Comparison of ENCODE assay signal across 16 cellular contexts in the genomic region with DNA sequence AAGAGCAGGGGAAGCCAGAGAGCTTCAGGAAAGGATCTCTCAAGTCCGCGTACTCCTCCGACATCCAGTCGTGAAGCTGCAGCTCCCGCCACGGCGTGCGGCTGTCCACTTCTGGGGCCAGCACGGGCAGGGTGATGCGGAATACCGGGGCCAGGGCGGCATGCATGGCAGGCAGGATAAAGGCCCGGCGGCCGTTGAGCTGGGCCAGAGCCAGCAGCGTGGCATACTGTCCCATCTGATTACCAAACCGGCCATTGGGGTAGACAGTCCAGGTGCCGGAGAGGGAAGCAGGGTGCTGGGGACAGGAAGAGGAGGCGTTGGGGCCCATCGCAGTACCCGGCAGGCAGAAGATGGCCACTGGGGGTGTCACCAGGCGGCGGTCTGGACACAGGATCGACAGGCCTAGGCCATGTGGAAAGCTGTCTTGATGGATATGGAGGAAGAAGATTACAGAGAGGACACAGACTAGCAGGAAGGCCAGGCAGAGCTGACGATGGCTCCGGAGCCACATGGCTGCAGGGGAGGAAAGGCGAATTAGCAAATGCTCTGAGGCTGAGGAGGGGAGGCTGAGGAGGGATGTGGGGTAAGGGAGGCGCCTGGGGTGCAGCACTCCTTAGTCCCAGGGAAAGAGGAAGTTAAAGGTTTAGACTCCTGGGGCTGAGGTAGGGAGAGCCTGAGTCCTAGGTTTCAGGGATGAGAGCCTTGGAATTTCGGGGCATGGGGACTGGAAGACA. TPM values are rescaled to one million over a fixed set of nuclear protein-coding genes. Genes with fewer than 3 reads are reported as not detected.
DNase-seq lines count a peak whose midpoint lies in the region; ATAC-seq, FAIRE-seq and TF ChIP-seq lines count a peak whose summit lies in the region.
"Had no signal": no experiment of that assay in that cellular context is flagged by ENCODE, and none has a peak within 500 bp of the region (broad histone marks: within the 10 kb centered on the region; RNA-seq: fewer than 3 reads in every experiment).

No MANE protein-coding gene starts in this region.

- no peak overlapping the region for H3K27ac ChIP-seq in H1 (ENCODE audit: low read depth, low read length)
- H3K27ac ChIP-seq in MM.1S (ENCODE audit: low read length) = no peak overlapping the region
- H3K27ac ChIP-seq: SK-N-MC had no signal

- no peak overlapping the region for H4K5ac ChIP-seq in H1 (ENCODE audit: insufficient read length, low read depth, low read length)

- H3K4me1 Mint-ChIP-seq in activated CD4-positive, alpha-beta T cell treated with anti-CD3 and anti-CD28 coated beads, Interleukin-2, amount 10 ng/mL, durations not matched to agents 7 days and 5 days = peaks cover 30% of the 10 kb centered on the region
- peaks cover 14% of the 10 kb centered on the region for H3K4me1 Mint-ChIP-seq in progenitor cell of endocrine pancreas (ENCODE audit: low read depth)

- no peak overlapping the region; the same call in 1 of the 2 replicates for H4K8ac ChIP-seq in H1 (ENCODE audit: extremely low read depth, insufficient read depth, low read length)

- H3K79me1 ChIP-seq in H1 (ENCODE audit: low read depth, low read length) = peaks cover 14% of the 10 kb centered on the region

- no peaks in the 10 kb centered on the region for H3K9me3 Mint-ChIP-seq in activated CD4-positive, alpha-beta T cell treated with anti-CD3 and anti-CD28 coated beads, Interleukin-2, amount 10 ng/mL, durations not matched to agents 7 days and 5 days
- peaks cover 4% of the 10 kb centered on the region for H3K9me3 Mint-ChIP-seq in progenitor cell of endocrine pancreas (ENCODE audit: low read depth)

- H3K9me3 ChIP-seq in H1 (ENCODE audit: insufficient read depth in 2 of 2, low read depth in 1 of 2, low read length in 1 of 2) (no peaks in the 10 kb centered on the region), MM.1S (replicated peaks; ENCODE audit: insufficient read depth, low read length) (no peaks in the 10 kb centered on the region)

- H3K4me1 ChIP-seq in H1 (replicated peaks in 1 of 4; ENCODE audit: control insufficient read depth in 3 of 4, insufficient read depth in 4 of 4, low read length in 3 of 4) = peaks cover 8 to 23% (median 18%) of the 10 kb centered on the region in 4 experiments
- H3K4me1 ChIP-seq in MM.1S (ENCODE audit: low read length) = 0 out of 2 replicates have a peak, but pooled peaks cover 4% of the 10 kb centered on the region

- no peak for TF ChIP-seq EP300 in H1 (IDR thresholded peaks at IDR 0.05; ENCODE audit: borderline replicate concordance in 1 of 2, low read depth in 2 of 2, low read length in 2 of 2)

- no peak overlapping the region for H2AK5ac ChIP-seq in H1 (ENCODE audit: low read depth, low read length)

- no peaks in the 10 kb centered on the region for H3F3A ChIP-seq in MM.1S (ENCODE audit: insufficient read depth, low read length)

- H2BK5ac ChIP-seq in H1 (ENCODE audit: low read depth, low read length) = peak overlapping the region; percentile 44; the same call in 1 of the 2 replicates

- POLR2A ChIA-PET in activated CD4-positive, alpha-beta T cell treated with anti-CD3 and anti-CD28 coated beads, Interleukin-2, amount 10 ng/mL, durations not matched to agents 7 days and 5 days (lab: Charles Lee) = no interaction called here
- POLR2A ChIA-PET in H1 (lab: Charles Lee; ENCODE audit: partially characterized antibody) = interaction anchor here (0.7 to 5.6 kb wide), 9 partner anchors 8 to 37 kb away, joined by 3 to 30 read pairs (median 4); no protein-coding TSS in a partner anchor

- H3K4me3 ChIP-seq in NB4 (ENCODE audit: low read depth, low read length) = peak overlapping the region; percentile 78
- H3K4me3 ChIP-seq in H1 (ENCODE audit: extremely low read depth in 1 of 4, insufficient read depth in 2 of 4, low read depth in 3 of 4, low read length in 4 of 4) = peak overlapping the region; percentile 19 to 97 (median 59); a peak in 5 of 8 replicates
- H3K4me3 ChIP-seq in MM.1S (ENCODE audit: low read length) = no peak overlapping the region
- H3K4me3 ChIP-seq: SK-N-MC had no signal

- FAIRE-seq in H1 (lab: Jason Lieb, UNC) = no peak
- FAIRE-seq: urothelium cell line had no signal

- TF ChIP-seq CTCF in NB4 (IDR thresholded peaks at IDR 0.05; ENCODE audit: low read depth, low read length) (no peak), H1 (IDR thresholded peaks at IDR 0.05; ENCODE audit: control extremely low read depth in 1 of 3, insufficient read depth in 1 of 3, low read depth in 1 of 3, low read length in 3 of 3) (no peak), progenitor cell of endocrine pancreas (IDR thresholded peaks at IDR 0.05; ENCODE audit: unreplicated experiment) (no peak), MM.1S (IDR thresholded peaks at IDR 0.05; ENCODE audit: low read length) (no peak)

- peak overlapping the region; percentile 91 to 98 for H3K4me2 ChIP-seq in H1 (ENCODE audit: insufficient read depth in 1 of 2, low read depth in 2 of 2, low read length in 2 of 2)
- H3K4me2 ChIP-seq in MM.1S (ENCODE audit: low read depth, low read length) = no peak overlapping the region

- H3K23ac ChIP-seq in H1 (ENCODE audit: insufficient read length) = no peak overlapping the region

- TF ChIP-seq POLR2A in NB4 (IDR thresholded peaks at IDR 0.05; ENCODE audit: extremely low read depth, insufficient read length) (peak; percentile 23), H1 (IDR thresholded peaks at IDR 0.05; ENCODE audit: control extremely low read depth in 1 of 2, low read depth in 2 of 2, low read length in 2 of 2) (no peak)

- no peak for TF ChIP-seq RAD21 in H1 (IDR thresholded peaks at IDR 0.05 in 1 of 2, conservative IDR thresholded peaks at IDR 0.05 in 1 of 2; ENCODE audit: low read depth in 2 of 2, low read length in 2 of 2)

- H3K9me2 ChIP-seq in MM.1S (replicated peaks; ENCODE audit: insufficient read depth, low read length) = no peaks in the 10 kb centered on the region

- no peak overlapping the region for H2BK120ac ChIP-seq in H1 (replicated peaks; ENCODE audit: low read depth, low read length)

- H3K9ac ChIP-seq in H1 (replicated peaks in 1 of 4; ENCODE audit: extremely low read depth in 1 of 4, low read depth in 3 of 4, low read length in 3 of 4) = no peak overlapping the region
- H3K9ac ChIP-seq in MM.1S (ENCODE audit: low read length) = no peak overlapping the region

- 0 out of 2 replicates have a peak overlapping the region, but pooled peaks have one; percentile 12 for H2BK12ac ChIP-seq in H1 (ENCODE audit: low read depth, low read length)

- H3K56ac ChIP-seq in H1 (replicated peaks; ENCODE audit: insufficient read length, low read depth, low read length) = no peak overlapping the region

- H3K27me3 ChIP-seq in H1 (replicated peaks in 1 of 4; ENCODE audit: control insufficient read depth in 3 of 4, extremely low read depth in 1 of 4, insufficient read depth in 3 of 4, low read length in 3 of 4) (no peaks in the 10 kb centered on the region), MM.1S (replicated peaks; ENCODE audit: insufficient read depth, low read length) (peaks cover 82% of the 10 kb centered on the region)

- peaks cover 15% of the 10 kb centered on the region for H3K23me2 ChIP-seq in H1 (ENCODE audit: low read depth, low read length)

- no peaks in the 10 kb centered on the region for H3K36me3 Mint-ChIP-seq in activated CD4-positive, alpha-beta T cell treated with anti-CD3 and anti-CD28 coated beads, Interleukin-2, amount 10 ng/mL, durations not matched to agents 7 days and 5 days (ENCODE audit: low read depth)
- peaks cover 4% of the 10 kb centered on the region for H3K36me3 Mint-ChIP-seq in progenitor cell of endocrine pancreas (ENCODE audit: insufficient read depth)

- peaks cover 32% of the 10 kb centered on the region for H3K27me3 Mint-ChIP-seq in activated CD4-positive, alpha-beta T cell treated with anti-CD3 and anti-CD28 coated beads, Interleukin-2, amount 10 ng/mL, durations not matched to agents 7 days and 5 days
- H3K27me3 Mint-ChIP-seq in progenitor cell of endocrine pancreas = peaks cover 12% of the 10 kb centered on the region

- DNase-seq in activated CD4-positive, alpha-beta T cell treated with anti-CD3 and anti-CD28 coated beads, Interleukin-2, amount 10 ng/mL, durations not matched to agents 7 days and 5 days = no peak
- DNase-seq in activated CD4-positive, alpha-beta T cell treated with anti-CD3 and anti-CD28 coated beads, Interleukin-2, amount 50 U/mL, for 48 hours = no peak
- DNase-seq in NB4 (ENCODE audit: low read depth) (peak; percentile 95), H1 (ENCODE audit: low read depth in 1 of 2, low spot score in 2 of 2) (no peak), progenitor cell of endocrine pancreas (ENCODE audit: low spot score, unreplicated experiment) (no peak), left lobe of liver (ENCODE audit: low spot score) (no peak), MM.1S (no peak)
- DNase-seq: cortex of kidney; NCI-H1417 treated with DMSO at 0.1 percent for 48 hours; NCI-H69; occipital lobe; stimulated activated CD4-positive, alpha-beta T cell treated with anti-CD3 and anti-CD28 coated beads, Interleukin-12 subunit alpha, Interleukin-12 subunit beta, amount 100 ng/mL, for 4 hours had no signal

- H3K27ac Mint-ChIP-seq in activated CD4-positive, alpha-beta T cell treated with anti-CD3 and anti-CD28 coated beads, Interleukin-2, amount 10 ng/mL, durations not matched to agents 7 days and 5 days = no peak overlapping the region
- H3K27ac Mint-ChIP-seq in progenitor cell of endocrine pancreas = peak overlapping the region; percentile 45

- peak overlapping the region; percentile 52 for H4K91ac ChIP-seq in H1 (replicated peaks; ENCODE audit: insufficient read length, low read length)

- ATAC-seq in GM19351 (IDR thresholded peaks at IDR 0.05; ENCODE audit: unreplicated experiment) (no peak), left lobe of liver (no peak)

- 92% methylated on average over 28 of the region's 29 CpGs; no CpG with 5 or more reads in 1 of the 2 experiments for WGBS in H1 (ENCODE audit: extremely low coverage in 1 of 2, insufficient coverage in 1 of 2, insufficient read length in 1 of 2, insufficient replicate concordance in 2 of 2, low coverage in 1 of 2, low lambda C conversion rate in 2 of 2, missing lambda C conversion rate in 1 of 2), 2 experiments

- H3K36me3 ChIP-seq in H1 (ENCODE audit: control insufficient read depth in 2 of 4, insufficient read depth in 4 of 4, low read length in 3 of 4) (peaks cover 11 to 30% (median 15%) of the 10 kb centered on the region in 4 experiments), MM.1S (replicated peaks; ENCODE audit: insufficient read depth, low read length) (no peaks in the 10 kb centered on the region)

- CTCF ChIA-PET in activated CD4-positive, alpha-beta T cell treated with anti-CD3 and anti-CD28 coated beads, Interleukin-2, amount 10 ng/mL, durations not matched to agents 7 days and 5 days (lab: Charles Lee) = interaction anchor here (1.2 kb wide), 1 partner anchor 12 kb away, joined by 5 read pairs; no protein-coding TSS in a partner anchor
- CTCF ChIA-PET in H1 (lab: Charles Lee; ENCODE audit: partially characterized antibody) = interaction anchor here (0.7 to 2.1 kb wide), 9 partner anchors 9 to 85 kb away, joined by 3 to 9 read pairs (median 4); a partner anchor contains a TSS

- no peak overlapping the region for H3K14ac ChIP-seq in H1 (ENCODE audit: insufficient read length)

- no peak overlapping the region for H2BK20ac ChIP-seq in H1 (ENCODE audit: low read length)

- H2AFZ ChIP-seq in H1 (ENCODE audit: low read length) (no peak overlapping the region), MM.1S (ENCODE audit: low read length) (no peak overlapping the region)

- H3K4ac ChIP-seq in H1 (replicated peaks; ENCODE audit: insufficient read length, low read depth, low read length) = no peak overlapping the region

- H4K20me1 ChIP-seq in H1 (replicated peaks in 1 of 2; ENCODE audit: control insufficient read depth in 1 of 2, insufficient read depth in 2 of 2, low read length in 2 of 2) (peaks cover 3 to 7% of the 10 kb centered on the region in 2 experiments), MM.1S (ENCODE audit: insufficient read depth, low read length) (no peaks in the 10 kb centered on the region)

- H2BK15ac ChIP-seq in H1 (ENCODE audit: low read length) = no peak overlapping the region

- peak overlapping the region; percentile 32 for H3K4me3 Mint-ChIP-seq in activated CD4-positive, alpha-beta T cell treated with anti-CD3 and anti-CD28 coated beads, Interleukin-2, amount 10 ng/mL, durations not matched to agents 7 days and 5 days
- H3K4me3 Mint-ChIP-seq in progenitor cell of endocrine pancreas (ENCODE audit: low read depth) = peak overlapping the region; percentile 60

- H3K79me2 ChIP-seq in H1 (ENCODE audit: control insufficient read depth in 1 of 2, insufficient read depth in 2 of 2, low read length in 2 of 2) (peaks cover 3 to 27% of the 10 kb centered on the region in 2 experiments; a peak in 3 of 4 replicates), MM.1S (ENCODE audit: low read length) (no peaks in the 10 kb centered on the region)

- H3K18ac ChIP-seq in H1 (ENCODE audit: extremely low read depth, low read length) = no peak overlapping the region

RNA-seq across cellular contexts. Expression of a gene that starts 1.5 kb away (rescaled TPM):
- under 1 TPM; 0.10 to 0.23 TPM for total RNA-seq in activated CD4-positive, alpha-beta T cell treated with anti-CD3 and anti-CD28 coated beads, Interleukin-2, amount 10 ng/mL, durations not matched to agents 7 days and 5 days
- total RNA-seq in H1 (2021; fragmentation: NEBNext Ultra II Directional; extraction: Animal tissue kit (Norgen Biotek cat#: 25700)) = 12.2 and 12.9 TPM in 2 replicates
- polyA plus RNA-seq in H1 (2011; rRNA removed) = 7.4 and 12.4 TPM in 2 replicates
- polyA plus RNA-seq in H1 (2011; cell fraction: cytosol; rRNA removed) = 10.5 TPM
- polyA plus RNA-seq in H1 (2011; cell fraction: nucleus; rRNA removed) = 13.8 TPM
- polyA plus RNA-seq in H1 (2012, experiment 1 of 2) = 6.4 to 7.6 TPM (median 7.4 TPM) in 4 replicates
- polyA plus RNA-seq in H1 (2012, experiment 2 of 2) = 6.4 TPM
- polyA plus RNA-seq in H1 (2013, experiment 1 of 2) = 8.6 TPM
- 9.4 TPM for polyA plus RNA-seq in H1 (2013, experiment 2 of 2)
- 10.9 and 15.3 TPM in 2 replicates for polyA minus RNA-seq in H1 (2011; rRNA and poly(A)+ RNA removed)
- 13.0 TPM for polyA minus RNA-seq in H1 (2011; cell fraction: cytosol; rRNA and poly(A)+ RNA removed)
- polyA minus RNA-seq in H1 (2011; cell fraction: nucleus; rRNA and poly(A)+ RNA removed) = 12.6 TPM
- 5.4 and 6.9 TPM in 2 replicates for total RNA-seq in progenitor cell of endocrine pancreas
- total RNA-seq in left lobe of liver = 0.43 TPM

RNA-seq across cellular contexts. Expression of a gene that starts 4.2 kb away (rescaled TPM):
- under 1 TPM in 1 of 2 experiments, not detected in 1; 0.10 TPM for total RNA-seq in activated CD4-positive, alpha-beta T cell treated with anti-CD3 and anti-CD28 coated beads, Interleukin-2, amount 10 ng/mL, durations not matched to agents 7 days and 5 days
- 1.7 and 1.8 TPM in 2 replicates for total RNA-seq in H1 (2021; fragmentation: NEBNext Ultra II Directional; extraction: Animal tissue kit (Norgen Biotek cat#: 25700))
- 0.33 and 0.46 TPM in 2 replicates for polyA plus RNA-seq in H1 (2011; rRNA removed)
- polyA plus RNA-seq in H1 (2011; cell fraction: cytosol; rRNA removed) = 1.2 TPM
- polyA plus RNA-seq in H1 (2011; cell fraction: nucleus; rRNA removed) = 4.8 TPM
- polyA plus RNA-seq in H1 (2012, experiment 1 of 2) = 0.73 to 1.3 TPM (median 1.0 TPM) in 4 replicates
- polyA plus RNA-seq in H1 (2012, experiment 2 of 2) = 0.26 TPM
- 0.73 TPM for polyA plus RNA-seq in H1 (2013, experiment 1 of 2)
- polyA plus RNA-seq in H1 (2013, experiment 2 of 2) = 0.35 TPM
- 0.56 and 1.0 TPM in 2 replicates for polyA minus RNA-seq in H1 (2011; rRNA and poly(A)+ RNA removed)
- 0.51 TPM for polyA minus RNA-seq in H1 (2011; cell fraction: cytosol; rRNA and poly(A)+ RNA removed)
- polyA minus RNA-seq in H1 (2011; cell fraction: nucleus; rRNA and poly(A)+ RNA removed) = 4.8 TPM
- total RNA-seq in progenitor cell of endocrine pancreas (0.55 and 1.0 TPM in 2 replicates), left lobe of liver (not detected)

RNA-seq across cellular contexts. Expression of a gene that starts 4.4 kb away (rescaled TPM):
- total RNA-seq in activated CD4-positive, alpha-beta T cell treated with anti-CD3 and anti-CD28 coated beads, Interleukin-2, amount 10 ng/mL, durations not matched to agents 7 days and 5 days = not detected
- 0.48 TPM in 1 of 2 replicates, not detected in the other for total RNA-seq in H1 (2021; fragmentation: NEBNext Ultra II Directional; extraction: Animal tissue kit (Norgen Biotek cat#: 25700))
- polyA plus RNA-seq in H1 (2011; rRNA removed) = 0.80 and 2.2 TPM in 2 replicates
- polyA plus RNA-seq in H1 (2011; cell fraction: cytosol; rRNA removed) = 1.5 TPM
- 5.9 TPM for polyA plus RNA-seq in H1 (2011; cell fraction: nucleus; rRNA removed)
- 0.41 to 0.80 TPM (median 0.75 TPM) in 3 of 4 replicates, not detected in the other for polyA plus RNA-seq in H1 (2012, experiment 1 of 2)
- 0.42 TPM for polyA plus RNA-seq in H1 (2012, experiment 2 of 2)
- polyA plus RNA-seq in H1 (2013, experiment 1 of 2) = 0.43 TPM
- polyA plus RNA-seq in H1 (2013, experiment 2 of 2) = 0.46 TPM
- polyA minus RNA-seq in H1 (2011; rRNA and poly(A)+ RNA removed) = 0.41 and 0.69 TPM in 2 replicates
- not detected for polyA minus RNA-seq in H1 (2011; cell fraction: cytosol; rRNA and poly(A)+ RNA removed)
- polyA minus RNA-seq in H1 (2011; cell fraction: nucleus; rRNA and poly(A)+ RNA removed) = 1.9 TPM
- not detected in 2 replicates for total RNA-seq in progenitor cell of endocrine pancreas
- total RNA-seq in left lobe of liver = 0.75 TPM
- total RNA-seq: fibroblast of villous mesenchyme, occipital lobe had no signal

RNA-seq across cellular contexts. Expression of a gene that starts 10.5 kb away (rescaled TPM):
- under 1 TPM; 0.31 to 0.50 TPM for total RNA-seq in activated CD4-positive, alpha-beta T cell treated with anti-CD3 and anti-CD28 coated beads, Interleukin-2, amount 10 ng/mL, durations not matched to agents 7 days and 5 days
- total RNA-seq in H1 (2021; fragmentation: NEBNext Ultra II Directional; extraction: Animal tissue kit (Norgen Biotek cat#: 25700)) = 8.7 and 9.3 TPM in 2 replicates
- 11.4 and 16.4 TPM in 2 replicates for polyA plus RNA-seq in H1 (2011; rRNA removed)
- polyA plus RNA-seq in H1 (2011; cell fraction: cytosol; rRNA removed) = 9.0 TPM
- polyA plus RNA-seq in H1 (2011; cell fraction: nucleus; rRNA removed) = 17.4 TPM
- polyA plus RNA-seq in H1 (2012, experiment 1 of 2) = 4.5 to 8.8 TPM (median 8.1 TPM) in 4 replicates
- polyA plus RNA-seq in H1 (2012, experiment 2 of 2) = 8.5 TPM
- 6.0 TPM for polyA plus RNA-seq in H1 (2013, experiment 1 of 2)
- 6.0 TPM for polyA plus RNA-seq in H1 (2013, experiment 2 of 2)
- polyA minus RNA-seq in H1 (2011; rRNA and poly(A)+ RNA removed) = 3.3 and 5.7 TPM in 2 replicates
- polyA minus RNA-seq in H1 (2011; cell fraction: cytosol; rRNA and poly(A)+ RNA removed) = 5.8 TPM
- 7.2 TPM for polyA minus RNA-seq in H1 (2011; cell fraction: nucleus; rRNA and poly(A)+ RNA removed)
- 1.9 and 2.4 TPM in 2 replicates for total RNA-seq in progenitor cell of endocrine pancreas
- 3.1 TPM for total RNA-seq in left lobe of liver

RNA-seq across cellular contexts. Expression of a gene that starts 31.4 kb away (rescaled TPM):
- 1 to 10 TPM; 1.1 to 1.5 TPM for total RNA-seq in activated CD4-positive, alpha-beta T cell treated with anti-CD3 and anti-CD28 coated beads, Interleukin-2, amount 10 ng/mL, durations not matched to agents 7 days and 5 days
- total RNA-seq in H1 (2021; fragmentation: NEBNext Ultra II Directional; extraction: Animal tissue kit (Norgen Biotek cat#: 25700)) = 2.0 and 2.9 TPM in 2 replicates
- 2.3 and 2.5 TPM in 2 replicates for polyA plus RNA-seq in H1 (2011; rRNA removed)
- polyA plus RNA-seq in H1 (2011; cell fraction: cytosol; rRNA removed) = 1.1 TPM
- polyA plus RNA-seq in H1 (2011; cell fraction: nucleus; rRNA removed) = 2.5 TPM
- polyA plus RNA-seq in H1 (2012, experiment 1 of 2) = 1.6 to 2.7 TPM (median 1.8 TPM) in 4 replicates
- 3.3 TPM for polyA plus RNA-seq in H1 (2012, experiment 2 of 2)
- 1.8 TPM for polyA plus RNA-seq in H1 (2013, experiment 1 of 2)
- polyA plus RNA-seq in H1 (2013, experiment 2 of 2) = 2.0 TPM
- 1.1 and 1.4 TPM in 2 replicates for polyA minus RNA-seq in H1 (2011; rRNA and poly(A)+ RNA removed)
- polyA minus RNA-seq in H1 (2011; cell fraction: cytosol; rRNA and poly(A)+ RNA removed) = 2.7 TPM
- polyA minus RNA-seq in H1 (2011; cell fraction: nucleus; rRNA and poly(A)+ RNA removed) = 2.6 TPM
- total RNA-seq in progenitor cell of endocrine pancreas (2.0 and 2.1 TPM in 2 replicates), left lobe of liver (0.23 TPM)
